ENCODE assay signal across 1 cellular context in genomic region chr10:121862042-121862441, GRCh38.
TF ChIP-seq lines count a peak whose summit lies in the region.

No MANE protein-coding gene starts in this region.

TF ChIP-seq in WTC11, 78 proteins besides CTCF, POLR2A, EP300 and RAD21 (continued from another document):
- no peak for TF ChIP-seq AR (CRISPR knock-in tag; IDR thresholded peaks at IDR 0.05)
